In the genomic region with DNA sequence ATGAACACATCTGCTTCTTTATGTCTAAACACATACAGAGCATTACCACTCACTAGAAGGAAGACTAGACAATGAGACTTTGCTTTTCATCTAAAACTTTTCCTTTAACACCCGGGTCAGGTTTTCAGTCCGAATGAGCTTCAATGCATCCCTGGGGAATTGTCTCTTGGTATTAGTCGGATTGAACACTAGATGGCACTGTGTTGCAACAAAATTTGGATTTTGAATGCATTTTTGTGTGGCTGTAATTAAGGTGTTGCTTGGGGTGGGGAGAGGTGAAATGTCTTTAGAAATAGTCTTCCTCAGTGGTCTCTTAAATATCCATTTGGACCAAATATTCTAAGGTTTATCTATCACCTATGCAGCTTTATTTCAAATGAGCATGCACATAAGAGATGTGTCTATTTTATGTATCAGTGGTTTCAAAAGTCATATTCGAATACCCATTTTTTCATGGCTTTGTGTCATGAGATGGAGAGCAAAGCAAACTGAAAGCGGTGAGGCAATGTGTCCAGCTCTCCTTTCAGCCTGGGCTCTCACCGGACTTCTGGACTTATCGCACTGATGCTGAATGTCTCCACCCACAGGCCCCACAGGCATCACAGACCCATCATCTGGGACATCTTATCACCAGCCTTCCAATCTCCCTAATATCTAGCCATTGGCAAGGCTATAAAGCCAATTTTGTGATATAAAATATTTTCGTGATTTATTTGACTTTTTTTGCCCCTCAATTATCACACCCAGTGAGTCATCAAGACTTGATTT, we compare ENCODE assay signal across 9 cellular contexts.
A peak's percentile ranks its signal among the peaks of the same experiment; 100 is the strongest.
DNase-seq lines count a peak whose midpoint lies in the region; ATAC-seq, FAIRE-seq and TF ChIP-seq lines count a peak whose summit lies in the region.
"Had no signal": no experiment of that assay in that cellular context is flagged by ENCODE, and none has a peak within 500 bp of the region (broad histone marks: within the 10 kb centered on the region; RNA-seq: fewer than 3 reads in every experiment).

No MANE protein-coding gene starts in this region.

- H3K4me1 Mint-ChIP-seq in T-helper 17 cell (peaks cover 31% of the 10 kb centered on the region), natural killer cell (peaks cover 50 to 52% of the 10 kb centered on the region in 2 donors)

- peak; percentile 94 for FAIRE-seq in GM19239 (lab: Jason Lieb, UNC)

- peak; percentile 68 for TF ChIP-seq CTCF in C4-2B (conservative IDR thresholded peaks at IDR 0.05)
- TF ChIP-seq CTCF in natural killer cell (IDR thresholded peaks at IDR 0.05), result peak; percentile 90

- H3K27me3 Mint-ChIP-seq in T-helper 17 cell, result peaks cover 36% of the 10 kb centered on the region
- no peaks in the 10 kb centered on the region for H3K27me3 Mint-ChIP-seq in natural killer cell (ENCODE audit: low read depth in 2 of 2)

- DNase-seq in GM19239 (ENCODE audit: insufficient read length, low spot score) (peak; percentile 34), NCI-H2081 (lab: John Stamatoyannopoulos, UW) (peak; percentile 79 to 89), T-helper 17 cell (no peak), erythroblast (lab: John Stamatoyannopoulos, UW) (peak; percentile 47 to 72), natural killer cell (no peak), cerebellar nuclear complex (lab: John Stamatoyannopoulos, UW) (no peak)
- DNase-seq: right cardiac atrium had no signal

- peaks cover 6% of the 10 kb centered on the region for H3K36me3 Mint-ChIP-seq in T-helper 17 cell (ENCODE audit: low read depth)
- no peaks in the 10 kb centered on the region for H3K36me3 Mint-ChIP-seq in natural killer cell

- no peak overlapping the region for H3K27ac Mint-ChIP-seq in T-helper 17 cell
- peak overlapping the region in 1 of 2 donors; percentile 29 for H3K27ac Mint-ChIP-seq in natural killer cell

- intact Hi-C loops in natural killer cell (cut with micrococcal nuclease), result loop anchor here (1.0 to 2.0 kb wide), 3 partner anchors 245 to 1334 kb away; no protein-coding TSS in a partner anchor

- no peaks in the 10 kb centered on the region for H3K9me3 ChIP-seq in T-helper 17 cell (ENCODE audit: control insufficient read depth, low read length, poor library complexity, severe bottlenecking)

- no peak for TF ChIP-seq POLR2A in erythroblast (IDR thresholded peaks at IDR 0.05; ENCODE audit: low read length)

- no peak overlapping the region for H3K27ac ChIP-seq in C4-2B

- no peaks in the 10 kb centered on the region for H3K9me3 Mint-ChIP-seq in natural killer cell

- ATAC-seq in T-helper 17 cell, result peak; percentile 62
- ATAC-seq in natural killer cell, result peak; percentile 50 to 66 (median 54)
- no peak for ATAC-seq in HG03378 (IDR thresholded peaks at IDR 0.05; ENCODE audit: unreplicated experiment)

- H3K4me3 Mint-ChIP-seq in T-helper 17 cell (no peak overlapping the region), natural killer cell (no peak overlapping the region)

Comparison
In these comparisons a context has a peak if more than half of its experiments do, and no peak if none do; other contexts are left out.
1. DNase-seq: peak in GM19239 (single experiment), NCI-H2081 (2 of 2) and erythroblast (2 of 2); none in T-helper 17 cell (0 of 3), natural killer cell (single experiment) and cerebellar nuclear complex (0 of 2).